In the genomic region with DNA sequence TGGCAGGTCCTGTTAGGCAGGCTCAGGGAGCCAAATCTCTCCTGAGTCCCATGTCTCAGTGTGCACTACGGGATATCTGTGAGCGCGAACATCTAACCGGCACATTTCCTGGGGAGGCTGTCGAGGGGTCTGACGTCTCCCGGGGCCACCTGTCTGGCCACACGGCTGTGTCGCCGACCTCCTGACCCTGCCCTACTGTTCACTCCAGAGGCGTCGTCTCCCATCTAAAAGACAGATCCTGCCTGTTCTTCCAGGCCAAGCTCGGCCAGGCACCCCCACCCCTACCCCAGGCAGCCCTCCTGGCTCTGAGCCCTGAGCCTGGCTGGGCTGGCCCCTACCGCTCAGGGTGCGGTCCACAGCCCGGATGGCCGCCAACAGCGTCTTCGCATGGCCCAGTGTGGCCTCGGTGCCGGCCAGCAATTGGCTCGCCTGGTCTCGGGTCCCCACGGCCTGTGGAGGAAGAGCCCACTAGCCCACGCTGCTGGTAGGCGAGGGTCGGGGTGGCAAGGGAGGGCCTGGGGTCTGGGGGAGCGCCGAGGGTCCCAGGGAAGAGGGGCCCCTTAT, we compare ENCODE assay signal across 25 cellular contexts. TPM values are rescaled to one million over a fixed set of nuclear protein-coding genes. Genes with fewer than 3 reads are reported as not detected.
A peak's percentile ranks its signal among the peaks of the same experiment; 100 is the strongest.
DNase-seq lines count a peak whose midpoint lies in the region; ATAC-seq, FAIRE-seq and TF ChIP-seq lines count a peak whose summit lies in the region.
"Had no signal": no experiment of that assay in that cellular context is flagged by ENCODE, and none has a peak within 500 bp of the region (broad histone marks: within the 10 kb centered on the region; RNA-seq: fewer than 3 reads in every experiment).

No MANE protein-coding gene starts in this region.

- intact Hi-C loops in left ventricle myocardium inferior (cut with micrococcal nuclease) (no loop called here), cardiac septum (cut with DNase I) (no loop called here)

- peaks cover 3% of the 10 kb centered on the region for H3K4me1 ChIP-seq in left ventricle myocardium inferior
- no peaks in the 10 kb centered on the region for H3K4me1 ChIP-seq in astrocyte (ENCODE audit: insufficient read depth, low read length)
- peaks cover 7% of the 10 kb centered on the region for H3K4me1 ChIP-seq in mesenchymal stem cell (ENCODE audit: control insufficient read depth, insufficient read depth, low read depth, low read length)
- H3K4me1 ChIP-seq: BE2C, body of pancreas had no signal

- H3K4me1 Mint-ChIP-seq in astrocyte (ENCODE audit: low read depth, unreplicated experiment) = no peaks in the 10 kb centered on the region
- H3K4me1 Mint-ChIP-seq in type B pancreatic cell (ENCODE audit: unreplicated experiment) = no peaks in the 10 kb centered on the region

- no peak for FAIRE-seq in astrocyte (lab: Jason Lieb, UNC)
- FAIRE-seq: A204.1, H54, RCC 7860 had no signal

- TF ChIP-seq CTCF in left ventricle myocardium inferior (IDR thresholded peaks at IDR 0.05; ENCODE audit: borderline replicate concordance) (no peak), astrocyte (IDR thresholded peaks at IDR 0.05; ENCODE audit: insufficient read depth, low read depth, low read length) (no peak), type B pancreatic cell (conservative IDR thresholded peaks at IDR 0.05) (no peak)

- H3K79me1 ChIP-seq in mesenchymal stem cell (replicated peaks; ENCODE audit: low read length, poor library complexity, severe bottlenecking) = peaks cover 25% of the 10 kb centered on the region

- no peak overlapping the region for H2BK5ac ChIP-seq in mesenchymal stem cell (ENCODE audit: low read depth, low read length, poor library complexity, severe bottlenecking)

- H3K4me2 ChIP-seq in astrocyte (ENCODE audit: low read length) (no peak overlapping the region), mesenchymal stem cell (ENCODE audit: low read length, poor library complexity, severe bottlenecking) (no peak overlapping the region)

- no peak for DNase-seq in left ventricle myocardium inferior
- no peak for DNase-seq in cardiac septum (ENCODE audit: low spot score)
- no peak for DNase-seq in astrocyte (ENCODE audit: low read depth)
- DNase-seq in mesenchymal stem cell = no peak
- no peak for DNase-seq in type B pancreatic cell (ENCODE audit: extremely low spot score, unreplicated experiment)
- no peak for DNase-seq in SHP77 treated with DMSO at 0.1 percent for 48 hours (lab: John Stamatoyannopoulos, UW)
- DNase-seq: activated effector memory CD4-positive, alpha-beta T cell treated with Interleukin-2 at 50 U/mL for 16 hours; activated T-cell treated with anti-CD3 and anti-CD28 coated beads for 4 hours; BE2C; body of pancreas; head of caudate nucleus; NCI-H1092; NCI-H1930; NCI-H526 treated with DMSO at 0.1 percent for 48 hours; posterior cingulate gyrus; stimulated activated CD4-positive, alpha-beta T cell treated with anti-CD3 and anti-CD28 coated beads, Interleukin-15, amount 100 ng/mL, for 24 hours; stimulated activated naive CD4-positive, alpha-beta T cell treated with Interleukin-2 at 50 U/mL for 16 hours had no signal

- no peak overlapping the region for H3K4ac ChIP-seq in mesenchymal stem cell (ENCODE audit: low read depth in 1 of 2, low read length in 2 of 2)

- H2AFZ ChIP-seq in astrocyte (ENCODE audit: low read depth, low read length) = no peak overlapping the region
- no peak overlapping the region for H2AFZ ChIP-seq in mesenchymal stem cell (ENCODE audit: low read depth, low read length)

- no peaks in the 10 kb centered on the region for H4K20me1 ChIP-seq in astrocyte (ENCODE audit: insufficient read depth, low read length)

- no peak overlapping the region for H2BK12ac ChIP-seq in mesenchymal stem cell (ENCODE audit: low read length in 2 of 2)

- H4K8ac ChIP-seq in mesenchymal stem cell (ENCODE audit: low read length) = no peak overlapping the region

- no peaks in the 10 kb centered on the region for H3K9me3 Mint-ChIP-seq in astrocyte (ENCODE audit: unreplicated experiment)
- no peaks in the 10 kb centered on the region for H3K9me3 Mint-ChIP-seq in type B pancreatic cell
- H3K9me3 Mint-ChIP-seq: activated CD8-positive, alpha-beta T cell treated with anti-CD3 and anti-CD28 coated beads for 36 hours had no signal

- peaks cover 15% of the 10 kb centered on the region for H3K36me3 Mint-ChIP-seq in astrocyte (ENCODE audit: low read depth, unreplicated experiment)
- no peaks in the 10 kb centered on the region for H3K36me3 Mint-ChIP-seq in type B pancreatic cell

- peak overlapping the region; percentile 46 for H3K27ac ChIP-seq in left ventricle myocardium inferior (replicated peaks)
- H3K27ac ChIP-seq in astrocyte (ENCODE audit: low read depth, low read length) = no peak overlapping the region
- no peak overlapping the region for H3K27ac ChIP-seq in mesenchymal stem cell (ENCODE audit: low read length, poor library complexity, severe bottlenecking)
- H3K27ac ChIP-seq: body of pancreas, thoracic aorta had no signal

- no peak overlapping the region for H3K9ac ChIP-seq in astrocyte (ENCODE audit: low read length)
- H3K9ac ChIP-seq in mesenchymal stem cell (ENCODE audit: low read length) = no peak overlapping the region

- H3K27ac Mint-ChIP-seq in astrocyte (ENCODE audit: unreplicated experiment) = peak overlapping the region; percentile 58
- peak overlapping the region; percentile 34 for H3K27ac Mint-ChIP-seq in type B pancreatic cell
- H3K27ac Mint-ChIP-seq: activated CD8-positive, alpha-beta T cell treated with anti-CD3 and anti-CD28 coated beads for 36 hours had no signal

- no peak overlapping the region for H3K23ac ChIP-seq in mesenchymal stem cell (ENCODE audit: low read length in 2 of 2)

- H3K36me3 ChIP-seq in left ventricle myocardium inferior (peaks cover 75% of the 10 kb centered on the region), astrocyte (ENCODE audit: insufficient read depth, low read length) (no peaks in the 10 kb centered on the region), mesenchymal stem cell (ENCODE audit: control insufficient read depth in 1 of 2, insufficient read depth in 2 of 2, low read depth in 1 of 2, low read length in 2 of 2) (peaks cover 28 to 91% of the 10 kb centered on the region in 2 experiments)
- H3K36me3 ChIP-seq: BE2C had no signal

- no peak overlapping the region for H3K18ac ChIP-seq in mesenchymal stem cell (ENCODE audit: low read depth in 1 of 2, low read length in 2 of 2)

- ATAC-seq in GM18520 (IDR thresholded peaks at IDR 0.05; ENCODE audit: unreplicated experiment) = no peak
- no peak for ATAC-seq in GM19452 (IDR thresholded peaks at IDR 0.05; ENCODE audit: unreplicated experiment)
- ATAC-seq: body of pancreas had no signal

- H3K79me2 ChIP-seq in astrocyte (ENCODE audit: insufficient read depth, low read length) = no peaks in the 10 kb centered on the region

- H2BK120ac ChIP-seq in mesenchymal stem cell (ENCODE audit: low read depth, low read length) = no peak overlapping the region

- no peaks in the 10 kb centered on the region for H3K27me3 ChIP-seq in left ventricle myocardium inferior (ENCODE audit: low read depth)
- no peaks in the 10 kb centered on the region for H3K27me3 ChIP-seq in astrocyte (ENCODE audit: insufficient read depth, low read length)
- H3K27me3 ChIP-seq in mesenchymal stem cell (ENCODE audit: control insufficient read depth in 1 of 2, insufficient read depth in 1 of 2, low read length in 2 of 2) = no peaks in the 10 kb centered on the region
- H3K27me3 ChIP-seq: BE2C, body of pancreas had no signal

- peak overlapping the region; percentile 35 for H4K91ac ChIP-seq in mesenchymal stem cell (ENCODE audit: low read length)

- H3K27me3 Mint-ChIP-seq in astrocyte (ENCODE audit: low read depth, unreplicated experiment) = no peaks in the 10 kb centered on the region
- H3K27me3 Mint-ChIP-seq in type B pancreatic cell = no peaks in the 10 kb centered on the region
- H3K27me3 Mint-ChIP-seq: activated CD8-positive, alpha-beta T cell treated with anti-CD3 and anti-CD28 coated beads for 36 hours had no signal

- H2AK5ac ChIP-seq in mesenchymal stem cell (ENCODE audit: low read length, severe bottlenecking) = no peak overlapping the region

- 88% methylated on average over 26 of the region's 29 CpGs for WGBS in mesenchymal stem cell

- no peak overlapping the region for H3K4me3 Mint-ChIP-seq in astrocyte (ENCODE audit: unreplicated experiment)
- H3K4me3 Mint-ChIP-seq in type B pancreatic cell = no peak overlapping the region
- H3K4me3 Mint-ChIP-seq: activated CD8-positive, alpha-beta T cell treated with anti-CD3 and anti-CD28 coated beads for 36 hours had no signal

- H2BK15ac ChIP-seq in mesenchymal stem cell (ENCODE audit: low read depth, poor library complexity, severe bottlenecking) = no peak overlapping the region

- no peak overlapping the region for H3K4me3 ChIP-seq in left ventricle myocardium inferior
- H3K4me3 ChIP-seq in astrocyte (ENCODE audit: insufficient read depth, low read depth, low read length) = no peak overlapping the region
- H3K4me3 ChIP-seq in mesenchymal stem cell (ENCODE audit: insufficient read depth in 1 of 2, low read depth in 1 of 2, low read length in 2 of 2) = no peak overlapping the region
- H3K4me3 ChIP-seq: body of pancreas, lung, thoracic aorta had no signal

- H3K9me3 ChIP-seq in left ventricle myocardium inferior (replicated peaks) = no peaks in the 10 kb centered on the region
- H3K9me3 ChIP-seq in astrocyte (ENCODE audit: insufficient read depth, low read depth, low read length) = no peaks in the 10 kb centered on the region
- H3K9me3 ChIP-seq in mesenchymal stem cell (ENCODE audit: control insufficient read depth, low read length) = no peaks in the 10 kb centered on the region
- H3K9me3 ChIP-seq: BE2C, body of pancreas, thoracic aorta had no signal

- no peak overlapping the region for H3K14ac ChIP-seq in mesenchymal stem cell (ENCODE audit: low read length in 2 of 2)

RNA-seq across cellular contexts. Expression of a gene that starts 16.6 kb away (rescaled TPM):
- total RNA-seq in left ventricle myocardium inferior (70.5 TPM), cardiac septum (79.9 TPM), astrocyte (123 and 125 TPM in 2 replicates), type B pancreatic cell (ENCODE audit: low replicate concordance) (67.2 and 71.5 TPM in 2 replicates)
- 99.6 TPM for polyA plus RNA-seq in mesenchymal stem cell (2013, experiment 1 of 2)
- 97.9 TPM for polyA plus RNA-seq in mesenchymal stem cell (2013, experiment 2 of 2)

RNA-seq across cellular contexts. Expression of a gene that starts 47.7 kb away (rescaled TPM):
- total RNA-seq in left ventricle myocardium inferior = 70.9 TPM
- total RNA-seq in cardiac septum = 101 TPM
- 285 and 350 TPM in 2 replicates for total RNA-seq in astrocyte
- 70.0 TPM for polyA plus RNA-seq in mesenchymal stem cell (2013, experiment 1 of 2)
- polyA plus RNA-seq in mesenchymal stem cell (2013, experiment 2 of 2) = 65.1 TPM
- total RNA-seq in type B pancreatic cell (ENCODE audit: low replicate concordance) = 246 and 611 TPM in 2 replicates
